ENCODE assay signal across 9 cellular contexts in the genomic region with DNA sequence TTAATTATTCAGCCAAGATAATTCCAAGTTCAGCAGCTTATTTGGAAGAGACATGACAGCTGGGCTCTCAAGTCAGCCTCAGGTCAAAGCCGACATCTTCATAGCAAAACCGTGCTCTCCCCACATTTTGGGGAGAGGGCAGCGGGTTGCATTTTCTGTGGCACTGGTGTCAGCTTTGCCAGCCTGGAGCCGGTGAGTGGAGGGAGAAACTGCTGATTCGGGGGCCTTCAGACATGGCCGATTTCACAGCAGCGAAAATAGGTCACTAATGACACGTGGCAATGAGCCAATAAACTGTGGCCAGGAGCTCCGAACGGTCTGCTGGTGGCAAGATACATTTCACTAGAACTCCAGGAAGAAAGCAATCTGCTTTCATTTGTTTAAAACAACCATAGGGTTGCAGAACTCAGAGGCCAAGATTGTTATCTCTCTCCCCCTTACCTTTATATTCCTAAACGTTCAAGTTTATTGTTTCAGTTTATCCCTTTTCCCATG.
A peak's percentile ranks its signal among the peaks of the same experiment; 100 is the strongest.
DNase-seq lines count a peak whose midpoint lies in the region; ATAC-seq, FAIRE-seq and TF ChIP-seq lines count a peak whose summit lies in the region.
"Had no signal": no experiment of that assay in that cellular context is flagged by ENCODE, and none has a peak within 500 bp of the region (broad histone marks: within the 10 kb centered on the region; RNA-seq: fewer than 3 reads in every experiment).

No MANE protein-coding gene starts in this region.

- H3K36me3 ChIP-seq in BLaER1 (no peaks in the 10 kb centered on the region), SK-N-SH (replicated peaks in 1 of 2; ENCODE audit: control insufficient read depth in 1 of 2, insufficient read depth in 2 of 2, low read length in 1 of 2) (no peaks in the 10 kb centered on the region), liver (ENCODE audit: control insufficient read depth in 4 of 4, insufficient read depth in 3 of 4, low read depth in 1 of 4, low read length in 3 of 4) (no peaks in the 10 kb centered on the region)

- no peak overlapping the region for H3K9ac ChIP-seq in BLaER1
- no peak overlapping the region for H3K9ac ChIP-seq in SK-N-SH
- H3K9ac ChIP-seq in liver (ENCODE audit: low read depth in 1 of 2, low read length in 2 of 2): no peak overlapping the region

- FAIRE-seq in urothelium cell line (lab: Jason Lieb, UNC): no peak

- DNase-seq in NCI-H1694 (lab: John Stamatoyannopoulos, UW) (peak; percentile 28), SK-N-SH (peak; percentile 49), urothelium cell line (ENCODE audit: low spot score) (no peak)
- DNase-seq in activated naive CD4-positive, alpha-beta T cell (lab: John Stamatoyannopoulos, UW): no peak
- DNase-seq: SIG-M5 had no signal

- H3K27me3 ChIP-seq in BLaER1 (no peaks in the 10 kb centered on the region), SK-N-SH (ENCODE audit: insufficient read depth) (no peaks in the 10 kb centered on the region), liver (ENCODE audit: control insufficient read depth in 4 of 4, insufficient read depth in 4 of 4, low read length in 3 of 4) (no peaks in the 10 kb centered on the region)

- H3K4me3 ChIP-seq in BLaER1 (no peak overlapping the region), SK-N-SH (ENCODE audit: low read depth in 2 of 2, low read length in 1 of 2) (no peak overlapping the region), liver (ENCODE audit: low read depth in 1 of 3, low read length in 3 of 3) (peak overlapping the region; percentile 4 to 44 (median 27))

- TF ChIP-seq RAD21 in SK-N-SH (IDR thresholded peaks at IDR 0.05; ENCODE audit: low read length) (no peak; the same call in 1 of the 2 replicates), liver (IDR thresholded peaks at IDR 0.05) (no peak)

- no peaks in the 10 kb centered on the region for H3F3A ChIP-seq in SK-N-SH (replicated peaks; ENCODE audit: insufficient read depth)

- no peak for TF ChIP-seq EP300 in SK-N-SH (IDR thresholded peaks at IDR 0.05; ENCODE audit: borderline replicate concordance in 1 of 2, low read depth in 1 of 2, low read length in 1 of 2)

- ATAC-seq in GM21576 (IDR thresholded peaks at IDR 0.05; ENCODE audit: unreplicated experiment) (no peak), GM21528 (IDR thresholded peaks at IDR 0.05; ENCODE audit: low FRiP score, unreplicated experiment) (no peak)

- POLR2A ChIA-PET in SK-N-SH (lab: Yijun Ruan, JAX): no interaction called here

- H3K4me2 ChIP-seq in BLaER1 (peak overlapping the region; percentile 2; the same call in 1 of the 2 replicates), SK-N-SH (peak overlapping the region; percentile 20; the same call in 1 of the 2 replicates)

- no peak for TF ChIP-seq CTCF in SK-N-SH (IDR thresholded peaks at IDR 0.05)
- no peak for TF ChIP-seq CTCF in liver (IDR thresholded peaks at IDR 0.05; ENCODE audit: low read depth, low read length, missing input control)

- 35% methylated on average over 11 of the region's 11 CpGs for WGBS in SK-N-SH (ENCODE audit: low lambda C conversion rate)
- WGBS in liver: 25% methylated on average over 11 of the region's 11 CpGs

- no peak overlapping the region for H2AFZ ChIP-seq in SK-N-SH (ENCODE audit: low read depth)

- peaks cover 9% of the 10 kb centered on the region for H3K4me1 ChIP-seq in BLaER1
- peaks cover 6 to 8% of the 10 kb centered on the region in 2 experiments; a peak in 3 of 4 replicates for H3K4me1 ChIP-seq in SK-N-SH (ENCODE audit: control insufficient read depth in 1 of 2, insufficient read depth in 2 of 2, low read depth in 1 of 2, low read length in 1 of 2)
- H3K4me1 ChIP-seq in liver (ENCODE audit: control insufficient read depth in 4 of 4, insufficient read depth in 4 of 4, low read length in 3 of 4): peaks cover 3 to 10% (median 6%) of the 10 kb centered on the region in 4 donors

- CTCF ChIA-PET in SK-N-SH (lab: Yijun Ruan, JAX): interaction anchor here (0.9 to 2.0 kb wide), 14 partner anchors 9 to 507 kb away, joined by 3 to 14 read pairs (median 4); no protein-coding TSS in a partner anchor

- H3K9me2 ChIP-seq in SK-N-SH: no peaks in the 10 kb centered on the region

- no peaks in the 10 kb centered on the region for H4K20me1 ChIP-seq in BLaER1
- no peaks in the 10 kb centered on the region for H4K20me1 ChIP-seq in SK-N-SH (ENCODE audit: insufficient read depth)

- H3K9me3 ChIP-seq in BLaER1 (no peaks in the 10 kb centered on the region), SK-N-SH (no peaks in the 10 kb centered on the region), liver (ENCODE audit: control insufficient read depth in 4 of 4, low read length in 3 of 4) (no peaks in the 10 kb centered on the region)

- H3K27ac ChIP-seq in BLaER1 (no peak overlapping the region), SK-N-SH (ENCODE audit: low read depth in 2 of 2, low read length in 1 of 2) (no peak overlapping the region), liver (ENCODE audit: low read depth in 1 of 2, low read length in 2 of 2) (peak overlapping the region in 1 of 2 donors; percentile 14)

- no peaks in the 10 kb centered on the region for H3K79me2 ChIP-seq in SK-N-SH (ENCODE audit: insufficient read depth)

TF ChIP-seq in SK-N-SH, 30 proteins besides CTCF, POLR2A, EP300 and RAD21 (continues in another document):
- TF ChIP-seq, protein P1, sequence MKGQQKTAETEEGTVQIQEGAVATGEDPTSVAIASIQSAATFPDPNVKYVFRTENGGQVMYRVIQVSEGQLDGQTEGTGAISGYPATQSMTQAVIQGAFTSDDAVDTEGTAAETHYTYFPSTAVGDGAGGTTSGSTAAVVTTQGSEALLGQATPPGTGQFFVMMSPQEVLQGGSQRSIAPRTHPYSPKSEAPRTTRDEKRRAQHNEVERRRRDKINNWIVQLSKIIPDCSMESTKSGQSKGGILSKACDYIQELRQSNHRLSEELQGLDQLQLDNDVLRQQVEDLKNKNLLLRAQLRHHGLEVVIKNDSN (IDR thresholded peaks at IDR 0.05; ENCODE audit: borderline replicate concordance, low read depth): no peak
- TF ChIP-seq TCF12 (IDR thresholded peaks at IDR 0.05) (no peak), GATA2 (CRISPR knock-in tag; IDR thresholded peaks at IDR 0.05) (peak; percentile 54), CHD2 (IDR thresholded peaks at IDR 0.05; ENCODE audit: low read length, partially characterized antibody) (no peak), ZBTB33 (IDR thresholded peaks at IDR 0.05; ENCODE audit: borderline replicate concordance, low read depth) (no peak), FOSL2 (IDR thresholded peaks at IDR 0.05; ENCODE audit: borderline replicate concordance, low read depth) (no peak), NRF1 (IDR thresholded peaks at IDR 0.05; ENCODE audit: low read depth, low read length) (no peak), RFX5 (IDR thresholded peaks at IDR 0.05; ENCODE audit: low read length) (no peak; the same call in 1 of the 2 replicates), JUND (IDR thresholded peaks at IDR 0.05) (no peak), SMC3 (IDR thresholded peaks at IDR 0.05; ENCODE audit: low read depth, low read length) (0 out of 2 replicates have a peak, but pooled peaks have one; percentile 3)

TF ChIP-seq in liver, 16 proteins besides CTCF, POLR2A, EP300 and RAD21:
- TF ChIP-seq YY1 (IDR thresholded peaks at IDR 0.05) (peak; percentile 48), NR2F2 (IDR thresholded peaks at IDR 0.05) (no peak)
TF ChIP-seq in liver: peak in this region for 1.

Comparison
In these comparisons a context has a peak if more than half of its experiments do, and no peak if none do; other contexts are left out.
1. H3K4me3 ChIP-seq: peak in liver (3 of 3); none in BLaER1 (single experiment) and SK-N-SH (0 of 2).
2. DNase-seq: peak in NCI-H1694 (single experiment) and SK-N-SH (single experiment); none in activated naive CD4-positive, alpha-beta T cell (0 of 4) and urothelium cell line (single experiment).